18 cellular contexts compared by ENCODE assay signal in genomic region chr17:62648247-62648953, GRCh38. TPM values are rescaled to one million over a fixed set of nuclear protein-coding genes. Genes with fewer than 3 reads are reported as not detected.
DNase-seq lines count a peak whose midpoint lies in the region; ATAC-seq and TF ChIP-seq lines count a peak whose summit lies in the region.
"Had no signal": no experiment of that assay in that cellular context is flagged by ENCODE, and none has a peak within 500 bp of the region (broad histone marks: within the 10 kb centered on the region; RNA-seq: fewer than 3 reads in every experiment).

No MANE protein-coding gene starts in this region.

- H3K27me3 Mint-ChIP-seq in brain, result no peaks in the 10 kb centered on the region
- peaks cover 11% of the 10 kb centered on the region for H3K27me3 Mint-ChIP-seq in activated naive CD8-positive, alpha-beta T cell treated with anti-CD3 and anti-CD28 coated beads for 36 hours

- H3K27ac Mint-ChIP-seq in brain, result peak overlapping the region in 3 of 5 experiments; percentile 33 to 58 (median 51)
- H3K27ac Mint-ChIP-seq in activated naive CD8-positive, alpha-beta T cell treated with anti-CD3 and anti-CD28 coated beads for 36 hours, result no peak overlapping the region
- H3K27ac Mint-ChIP-seq: activated CD4-positive, alpha-beta memory T cell treated with anti-CD3 and anti-CD28 coated beads for 36 hours; immature natural killer cell had no signal

- no peak overlapping the region for H3K4me3 ChIP-seq in BLaER1 treated with 17β-estradiol and CSF1 and Interleukin-3, amounts not matched to agents 10 nM and 100 nM
- no peak overlapping the region for H3K4me3 ChIP-seq in right atrium auricular region
- H3K4me3 ChIP-seq: body of pancreas had no signal

- peaks cover 0 to 6% (median 0%) of the 10 kb centered on the region in 5 experiments for H3K9me3 Mint-ChIP-seq in brain
- no peaks in the 10 kb centered on the region for H3K9me3 Mint-ChIP-seq in activated naive CD8-positive, alpha-beta T cell treated with anti-CD3 and anti-CD28 coated beads for 36 hours
- H3K9me3 Mint-ChIP-seq: activated CD4-positive, alpha-beta memory T cell treated with anti-CD3 and anti-CD28 coated beads for 36 hours; immature natural killer cell had no signal

- peaks cover 0 to 54% (median 10%) of the 10 kb centered on the region in 11 experiments; a peak in 14 of 22 replicates for H3K36me3 ChIP-seq in BLaER1 treated with 17β-estradiol and CSF1 and Interleukin-3, amounts not matched to agents 10 nM and 100 nM
- no peaks in the 10 kb centered on the region for H3K36me3 ChIP-seq in right atrium auricular region
- H3K36me3 ChIP-seq: tibial nerve had no signal

- H3K27ac ChIP-seq in BLaER1 treated with 17β-estradiol and CSF1 and Interleukin-3, amounts not matched to agents 10 nM and 100 nM, result peak overlapping the region in 7 of 11 experiments; percentile 0 to 52 (median 24); a peak in 11 of 22 replicates
- H3K27ac ChIP-seq in right atrium auricular region, result peak overlapping the region; percentile 35 to 50
- H3K27ac ChIP-seq: body of pancreas, foreskin keratinocyte had no signal

- peaks cover 0 to 80% (median 4%) of the 10 kb centered on the region in 11 experiments; a peak in 10 of 22 replicates for H4K20me1 ChIP-seq in BLaER1 treated with 17β-estradiol and CSF1 and Interleukin-3, amounts not matched to agents 10 nM and 100 nM

- H3K4me3 Mint-ChIP-seq in brain, result no peak overlapping the region
- no peak overlapping the region for H3K4me3 Mint-ChIP-seq in activated naive CD8-positive, alpha-beta T cell treated with anti-CD3 and anti-CD28 coated beads for 36 hours
- H3K4me3 Mint-ChIP-seq: activated CD4-positive, alpha-beta memory T cell treated with anti-CD3 and anti-CD28 coated beads for 36 hours; immature natural killer cell had no signal

- H3K4me2 ChIP-seq in BLaER1 treated with 17β-estradiol and CSF1 and Interleukin-3, amounts not matched to agents 10 nM and 100 nM, result peak overlapping the region in 10 of 11 experiments; percentile 26 to 100 (median 60); a peak in 19 of 22 replicates

- DNase-seq in right atrium auricular region (ENCODE audit: low spot score), result no peak
- peak; percentile 78 for DNase-seq in posterior vena cava (ENCODE audit: low spot score)
- no peak for DNase-seq in activated CD4-positive, CD25-positive, alpha-beta regulatory T cell (lab: John Stamatoyannopoulos, UW)
- no peak for DNase-seq in activated CD4-positive, alpha-beta T cell treated with anti-CD3 and anti-CD28 coated beads for 4 hours
- no peak for DNase-seq in activated naive CD8-positive, alpha-beta T cell treated with anti-CD3 and anti-CD28 coated beads for 36 hours
- DNase-seq: activated CD4-positive, alpha-beta memory T cell treated with anti-CD3 and anti-CD28 coated beads for 36 hours; body of pancreas; foreskin keratinocyte; immature natural killer cell; MV-4-11; NCI-H2107; stimulated activated CD4-positive, alpha-beta T cell treated with anti-CD3 and anti-CD28 coated beads, Interleukin-2, amount 100 ng/mL, for 24 hours; stimulated activated CD8-positive, alpha-beta memory T cell treated with anti-CD3 and anti-CD28 coated beads, Interleukin-4, amount 100 ng/mL, for 48 hours; T1000 had no signal

- H3K27me3 ChIP-seq in BLaER1 treated with 17β-estradiol and CSF1 and Interleukin-3, amounts not matched to agents 10 nM and 100 nM, result no peaks in the 10 kb centered on the region
- H3K27me3 ChIP-seq in right atrium auricular region, result no peaks in the 10 kb centered on the region
- H3K27me3 ChIP-seq: body of pancreas, foreskin keratinocyte, tibial nerve had no signal

- peaks cover 5% of the 10 kb centered on the region for H3K36me3 Mint-ChIP-seq in brain
- no peaks in the 10 kb centered on the region for H3K36me3 Mint-ChIP-seq in activated naive CD8-positive, alpha-beta T cell treated with anti-CD3 and anti-CD28 coated beads for 36 hours
- H3K36me3 Mint-ChIP-seq: immature natural killer cell had no signal

- H3K4me1 Mint-ChIP-seq in brain, result peaks cover 35% of the 10 kb centered on the region
- peaks cover 12% of the 10 kb centered on the region for H3K4me1 Mint-ChIP-seq in activated naive CD8-positive, alpha-beta T cell treated with anti-CD3 and anti-CD28 coated beads for 36 hours

- peak overlapping the region in 2 of 11 experiments; percentile 13 to 22; a peak in 4 of 22 replicates for H3K9ac ChIP-seq in BLaER1 treated with 17β-estradiol and CSF1 and Interleukin-3, amounts not matched to agents 10 nM and 100 nM

- no peak for TF ChIP-seq CTCF in brain (conservative IDR thresholded peaks at IDR 0.05)
- TF ChIP-seq CTCF in right atrium auricular region (IDR thresholded peaks at IDR 0.05), result no peak

- peaks cover 32 to 57% (median 46%) of the 10 kb centered on the region in 10 experiments for H3K4me1 ChIP-seq in BLaER1 treated with 17β-estradiol and CSF1 and Interleukin-3, amounts not matched to agents 10 nM and 100 nM
- H3K4me1 ChIP-seq in right atrium auricular region, result peaks cover 0 to 31% of the 10 kb centered on the region in 2 donors

- intact Hi-C loops in posterior vena cava (cut with DNase I), result no loop called here

- no peak for ATAC-seq in GM18873 (IDR thresholded peaks at IDR 0.05; ENCODE audit: low FRiP score, unreplicated experiment)
- ATAC-seq: body of pancreas, foreskin keratinocyte had no signal

- no peaks in the 10 kb centered on the region for H3K9me3 ChIP-seq in BLaER1 treated with 17β-estradiol and CSF1 and Interleukin-3, amounts not matched to agents 10 nM and 100 nM (replicated peaks in 1 of 11)
- no peaks in the 10 kb centered on the region for H3K9me3 ChIP-seq in right atrium auricular region
- H3K9me3 ChIP-seq: body of pancreas, tibial nerve had no signal

RNA-seq across cellular contexts. Expression of gene MRC2, which starts 20.9 kb away (rescaled TPM):
- 8.5 TPM for polyA plus RNA-seq in brain (ENCODE audit: insufficient read depth, low read depth, low replicate concordance)
- total RNA-seq in right atrium auricular region, result 10 to 100 TPM; 43.8 to 46.7 TPM
- total RNA-seq in posterior vena cava, result 100 to 1,000 TPM in 1 of 2 donors, 10 to 100 TPM in 1; 60.3 to 130 TPM
- 1 to 10 TPM; 5.1 to 5.8 TPM for total RNA-seq in activated naive CD8-positive, alpha-beta T cell treated with anti-CD3 and anti-CD28 coated beads for 36 hours
- polyA plus RNA-seq: immature natural killer cell had no signal

Comparison
In these comparisons a context has a peak if more than half of its experiments do, and no peak if none do; other contexts are left out.
1. RNA of gene MRC2, which starts 20.9 kb away (total RNA-seq): 60.3 to 130 TPM in posterior vena cava and 43.8 to 46.7 TPM in right atrium auricular region; 5.1 to 5.8 TPM in activated naive CD8-positive, alpha-beta T cell treated with anti-CD3 and anti-CD28 coated beads for 36 hours; every median in the first group is over 4 times any median in the second.